ENCODE assay signal across 33 cellular contexts in genomic region chr4:182839256-182839655, GRCh38.
"Had no signal": no experiment of that assay in that cellular context is flagged by ENCODE, and none has a peak within 500 bp of the region (broad histone marks: within the 10 kb centered on the region; RNA-seq: fewer than 3 reads in every experiment).

No MANE protein-coding gene starts in this region.

- ATAC-seq: activated naive CD4-positive, alpha-beta T cell treated with anti-CD3 and anti-CD28 coated beads, Interleukin-2, amount 50 U/mL, for 72 hours; activated naive CD8-positive, alpha-beta T cell treated with anti-CD3 and anti-CD28 coated beads, Interleukin-2, amount 50 U/mL, for 24 hours; activated T-cell treated with anti-CD3 and anti-CD28 coated beads, Interleukin-2, amount 50 U/mL, for 4 hours; activated T-cell treated with anti-CD3 and anti-CD28 coated beads, Interleukin-2, amount 50 U/mL, for 72 hours; activated T-helper 17 cell treated with anti-CD3 and anti-CD28 coated beads, Interleukin-2, amount 50 U/mL, for 72 hours; body of pancreas had no signal

- H3K4me3 ChIP-seq: adrenal gland, ascending aorta, body of pancreas, breast epithelium, cardiac muscle cell had no signal

- H3K27me3 ChIP-seq: adrenal gland, ascending aorta, body of pancreas, brain microvascular endothelial cell, breast epithelium had no signal

- H3K9me3 ChIP-seq: adrenal gland, ascending aorta, body of pancreas, breast epithelium had no signal

- DNase-seq: activated effector memory CD4-positive, alpha-beta T cell treated with anti-CD3 and anti-CD28 coated beads, Interleukin-2, amount 50 U/mL, for 16 hours; activated effector memory CD4-positive, alpha-beta T cell treated with Interleukin-2 at 50 U/mL for 16 hours; activated gamma-delta T cell; activated gamma-delta T cell treated with Interleukin-2 at 50 U/mL for 16 hours; activated naive CD4-positive, alpha-beta T cell; activated naive CD4-positive, alpha-beta T cell treated with anti-CD3 and anti-CD28 coated beads for 36 hours; activated naive CD4-positive, alpha-beta T cell treated with anti-CD3 and anti-CD28 coated beads, Interleukin-2, amount 10 ng/mL, durations not matched to agents 7 days and 5 days; activated naive CD4-positive, alpha-beta T cell treated with anti-CD3 and anti-CD28 coated beads, Interleukin-2, amount 50 U/mL, for 16 hours; activated naive CD4-positive, alpha-beta T cell treated with Interleukin-2 at 50 U/mL for 16 hours; activated naive CD8-positive, alpha-beta T cell treated with anti-CD3 and anti-CD28 coated beads for 36 hours; activated naive CD8-positive, alpha-beta T cell treated with anti-CD3 and anti-CD28 coated beads, Interleukin-2, amount 10 ng/mL, durations not matched to agents 7 days and 5 days; activated naive CD8-positive, alpha-beta T cell treated with anti-CD3 and anti-CD28 coated beads, Interleukin-2, amount 50 U/mL, for 24 hours; activated T-cell treated with anti-CD3 and anti-CD28 coated beads for 4 hours; activated T-cell treated with anti-CD3 and anti-CD28 coated beads, Interleukin-2, amount 50 U/mL, for 1 hour; activated T-cell treated with anti-CD3 and anti-CD28 coated beads, Interleukin-2, amount 50 U/mL, for 24 hours; activated T-cell treated with anti-CD3 and anti-CD28 coated beads, Interleukin-2, amount 50 U/mL, for 4 hours; activated T-cell treated with anti-CD3 and anti-CD28 coated beads, Interleukin-2, amount 50 U/mL, for 48 hours; activated T-cell treated with anti-CD3 and anti-CD28 coated beads, Interleukin-2, amount 50 U/mL, for 72 hours; adrenal gland; amniotic stem cell; amygdala; anterior cingulate cortex; aorta; body of pancreas; brain microvascular endothelial cell; caudate nucleus; central memory CD4-positive, alpha-beta T cell; cerebellar nuclear complex had no signal

- H3K27ac ChIP-seq: adrenal gland, ascending aorta, body of pancreas, brain microvascular endothelial cell, breast epithelium, cardiac muscle cell had no signal

- H3K4me1 ChIP-seq: adrenal gland, ascending aorta, body of pancreas, breast epithelium had no signal

- H3K36me3 ChIP-seq: adrenal gland, ascending aorta, brain microvascular endothelial cell, breast epithelium, cardiac muscle cell had no signal
